8 cellular contexts compared by ENCODE assay signal in genomic region chr11:8870461-8871282, GRCh38. TPM values are rescaled to one million over a fixed set of nuclear protein-coding genes. Genes with fewer than 3 reads are reported as not detected.
DNase-seq lines count a peak whose midpoint lies in the region; ATAC-seq and TF ChIP-seq lines count a peak whose summit lies in the region.

No MANE protein-coding gene starts in this region.

- H3K36me3 ChIP-seq in HCT116 (ENCODE audit: control insufficient read depth in 1 of 2, insufficient read depth in 2 of 2, low read length in 2 of 2) (no peaks in the 10 kb centered on the region), kidney epithelial cell (ENCODE audit: control insufficient read depth, insufficient read depth, low read length) (no peaks in the 10 kb centered on the region)

- peak overlapping the region; percentile 86 for H2AFZ ChIP-seq in HCT116 (ENCODE audit: low read depth, low read length, poor library complexity, severe bottlenecking)

- no peaks in the 10 kb centered on the region for H3K79me2 ChIP-seq in HCT116 (ENCODE audit: insufficient read depth, low read length)

- POLR2A ChIA-PET in CD4-positive, alpha-beta T cell (lab: Charles Lee) = no interaction called here
- POLR2A ChIA-PET in HCT116 (lab: Charles Lee) = interaction anchor here (0.7 to 1.9 kb wide), 2 partner anchors 36 to 182 kb away, joined by 4 to 6 read pairs; no protein-coding TSS in a partner anchor

- no peak for ATAC-seq in CD4-positive, alpha-beta T cell (ENCODE audit: poor library complexity)
- ATAC-seq in HCT116 = peak; percentile 85
- ATAC-seq in GM21367 (IDR thresholded peaks at IDR 0.05; ENCODE audit: unreplicated experiment) = no peak
- no peak for ATAC-seq in GM18519 (IDR thresholded peaks at IDR 0.05; ENCODE audit: low FRiP score, unreplicated experiment)

- no peaks in the 10 kb centered on the region for H4K20me1 ChIP-seq in HCT116 (ENCODE audit: insufficient read depth)

- intact Hi-C loops in CD4-positive, alpha-beta T cell (cut with DNase I, micrococcal nuclease) = no loop called here
- intact Hi-C loops in HCT116 (cut with micrococcal nuclease) = loop anchor here (5.0 kb wide), 1 partner anchor 183 kb away; no protein-coding TSS in a partner anchor

- H3K4me3 Mint-ChIP-seq in CD4-positive, alpha-beta T cell = peak overlapping the region; percentile 52

- no peaks in the 10 kb centered on the region for H3K9me2 ChIP-seq in HCT116 (ENCODE audit: insufficient read depth)

- peak overlapping the region; percentile 66 for H3K4me2 ChIP-seq in HCT116 (ENCODE audit: low read length)

- peak in 1 of 10 experiments; percentile 2 for DNase-seq in CD4-positive, alpha-beta T cell
- DNase-seq in HCT116 (ENCODE audit: low read depth, low spot score) = peak; percentile 68
- peak; percentile 76 for DNase-seq in RPMI7951 (ENCODE audit: low read depth)
- no peak for DNase-seq in kidney epithelial cell (ENCODE audit: low read depth)
- DNase-seq in stimulated activated CD4-positive, alpha-beta T cell treated with anti-CD3 and anti-CD28 coated beads, Interleukin-1b, Interleukin-23, amount 100 ng/mL, for 48 hours = peak; percentile 17

- H3K4me1 ChIP-seq in HCT116 (ENCODE audit: control insufficient read depth in 1 of 2, insufficient read depth in 2 of 2, low read length in 2 of 2) = peaks cover 8 to 24% of the 10 kb centered on the region in 2 experiments

- H3K27ac ChIP-seq in CD4-positive, alpha-beta T cell (ENCODE audit: low read depth, low read length) = no peak overlapping the region
- H3K27ac ChIP-seq in HCT116 (ENCODE audit: low read depth, low read length) = peak overlapping the region; percentile 59
- peak overlapping the region; percentile 60 for H3K27ac ChIP-seq in cingulate gyrus (ENCODE audit: low read depth, low read length)

- H3K4me1 Mint-ChIP-seq in CD4-positive, alpha-beta T cell (ENCODE audit: low read depth) = peaks cover 11% of the 10 kb centered on the region

- CTCF ChIA-PET in CD4-positive, alpha-beta T cell (lab: Charles Lee) = no interaction called here
- CTCF ChIA-PET in HCT116 (lab: Charles Lee) = interaction anchor here (1.3 kb wide), 2 partner anchors 89 to 267 kb away, joined by 3 to 4 read pairs; no protein-coding TSS in a partner anchor

- no peaks in the 10 kb centered on the region for H3K9me3 Mint-ChIP-seq in CD4-positive, alpha-beta T cell

- H3K9ac ChIP-seq in HCT116 (ENCODE audit: low read length) = peak overlapping the region; percentile 66

- H3K9me3 ChIP-seq in CD4-positive, alpha-beta T cell (ENCODE audit: control insufficient read depth, low read length) = no peaks in the 10 kb centered on the region
- H3K9me3 ChIP-seq in HCT116 (ENCODE audit: control insufficient read depth in 1 of 2, insufficient read depth in 1 of 2, low read depth in 1 of 2, low read length in 2 of 2) = no peaks in the 10 kb centered on the region

- RAD21 ChIA-PET in HCT116 (lab: Charles Lee; ENCODE audit: low non-redundant PET in 1 of 2, low total read pairs in 2 of 2, uncharacterized antibody in 2 of 2, unreplicated experiment in 2 of 2) = interaction anchor here in 1 of 2 experiments (0.6 to 0.7 kb wide), 2 partner anchors 52 to 121 kb away, joined by 3 to 9 read pairs; no protein-coding TSS in a partner anchor

- TF ChIP-seq RAD21 in HCT116 (IDR thresholded peaks at IDR 0.05; ENCODE audit: low read depth) = peak; percentile 46

- peaks cover 54% of the 10 kb centered on the region for H3K27me3 ChIP-seq in CD4-positive, alpha-beta T cell (ENCODE audit: control insufficient read depth, insufficient read depth, low read length)
- H3K27me3 ChIP-seq in HCT116 (ENCODE audit: insufficient read depth, low read length) (no peaks in the 10 kb centered on the region), kidney epithelial cell (ENCODE audit: control insufficient read depth, insufficient read depth, low read length) (no peaks in the 10 kb centered on the region)

- peaks cover 65% of the 10 kb centered on the region for H3K27me3 Mint-ChIP-seq in CD4-positive, alpha-beta T cell

- H3K4me3 ChIP-seq in HCT116 (replicated peaks in 1 of 2; ENCODE audit: low read depth in 1 of 2, low read length in 2 of 2) (peak overlapping the region; percentile 52 to 63), kidney epithelial cell (ENCODE audit: low read depth, low read length) (peak overlapping the region; percentile 80)

- H3K27ac Mint-ChIP-seq in CD4-positive, alpha-beta T cell = no peak overlapping the region

- H3K36me3 Mint-ChIP-seq in CD4-positive, alpha-beta T cell (ENCODE audit: low read depth) = no peaks in the 10 kb centered on the region

- no peak for TF ChIP-seq POLR2A in HCT116 (IDR thresholded peaks at IDR 0.05; ENCODE audit: borderline replicate concordance, extremely low read depth, insufficient read depth, insufficient read length)

- no TSS peak for BruUV-seq in HCT116 (replicated peaks; lab: Mats Ljungman, UMichigan)

- TF ChIP-seq CTCF in CD4-positive, alpha-beta T cell (IDR thresholded peaks at IDR 0.05) = no peak
- TF ChIP-seq CTCF in HCT116 (IDR thresholded peaks at IDR 0.05 in 2 of 3, conservative IDR thresholded peaks at IDR 0.05 in 1 of 3; ENCODE audit: borderline replicate concordance in 1 of 3, insufficient read depth in 1 of 3, low read depth in 2 of 3, low read length in 2 of 3) (no peak), kidney epithelial cell (IDR thresholded peaks at IDR 0.05; ENCODE audit: insufficient read depth, low read length, poor library complexity, severe bottlenecking) (peak; percentile 4)

TF ChIP-seq in HCT116, 20 proteins besides CTCF, POLR2A, EP300 and RAD21:
- TF ChIP-seq CBX3 (IDR thresholded peaks at IDR 0.05; ENCODE audit: low read depth) = peak; percentile 75; the same call in 1 of the 2 replicates
- no peak for TF ChIP-seq EZH2phosphoT487 (IDR thresholded peaks at IDR 0.05; ENCODE audit: borderline replicate concordance)
- TF ChIP-seq POLR2AphosphoS5 (IDR thresholded peaks at IDR 0.05; ENCODE audit: low read depth, low read length) = peak; percentile 27; the same call in 1 of the 2 replicates
- no peak for TF ChIP-seq CEBPB (IDR thresholded peaks at IDR 0.05; ENCODE audit: low read depth)
- TF ChIP-seq ZNF274 (IDR thresholded peaks at IDR 0.05; ENCODE audit: low read depth, low read length) = no peak
- no peak for TF ChIP-seq SRF (IDR thresholded peaks at IDR 0.05; ENCODE audit: low read depth)
- no peak for TF ChIP-seq FOSL1 (IDR thresholded peaks at IDR 0.05; ENCODE audit: low read depth)
- peak; percentile 24 for TF ChIP-seq TCF7L2 (IDR thresholded peaks at IDR 0.05; ENCODE audit: borderline replicate concordance, extremely low read depth, insufficient read depth, insufficient read length)
- peak; percentile 17; the same call in 1 of the 2 replicates for TF ChIP-seq ZFX (IDR thresholded peaks at IDR 0.05)
- no peak for TF ChIP-seq EZH2 (IDR thresholded peaks at IDR 0.05)
- peak; percentile 52; the same call in 1 of the 2 replicates for TF ChIP-seq MAX (IDR thresholded peaks at IDR 0.05)
- no peak for TF ChIP-seq YY1 (IDR thresholded peaks at IDR 0.05; ENCODE audit: extremely low read depth, insufficient replicate concordance, low read depth, low read length)
- no peak for TF ChIP-seq ATF3 (IDR thresholded peaks at IDR 0.05)

RNA-seq across cellular contexts. Expression of gene AKIP1, which starts 40.3 kb away (rescaled TPM):
- total RNA-seq in CD4-positive, alpha-beta T cell = 1 to 10 TPM; 3.2 to 4.1 TPM
- 30.3 TPM for total RNA-seq in HCT116 (2021; ENCODE audit: unreplicated experiment)
- 29.3 and 36.8 TPM in 2 replicates for polyA plus RNA-seq in HCT116 (2012)
- 36.5 and 46.2 TPM in 2 replicates for total RNA-seq in RPMI7951 (2014; rRNA removed; shearing (Covaris generic))
- total RNA-seq in kidney epithelial cell = 39.8 and 43.1 TPM in 2 replicates
